21 cellular contexts compared by ENCODE assay signal in the genomic region with DNA sequence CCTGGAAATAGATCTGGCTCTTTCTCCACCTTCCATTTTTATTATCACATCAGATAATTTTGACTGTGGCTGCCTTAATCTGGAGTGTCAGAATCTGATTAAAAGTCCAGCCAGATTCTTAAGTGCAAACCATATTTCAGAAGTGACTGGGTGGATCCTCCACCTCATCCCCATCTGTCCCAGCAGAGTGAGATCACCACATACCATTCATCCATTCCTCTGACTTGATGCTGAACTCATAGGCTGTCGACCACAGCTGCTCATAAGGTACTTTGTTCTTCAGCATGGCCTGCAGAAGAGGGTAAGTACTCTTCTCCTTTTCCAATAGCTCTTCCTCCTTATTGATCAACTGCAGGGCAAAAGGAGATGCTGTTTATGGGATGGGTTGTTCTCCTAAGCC. TPM values are rescaled to one million over a fixed set of nuclear protein-coding genes. Genes with fewer than 3 reads are reported as not detected.
DNase-seq lines count a peak whose midpoint lies in the region; ATAC-seq, FAIRE-seq and TF ChIP-seq lines count a peak whose summit lies in the region.
"Had no signal": no experiment of that assay in that cellular context is flagged by ENCODE, and none has a peak within 500 bp of the region (broad histone marks: within the 10 kb centered on the region; RNA-seq: fewer than 3 reads in every experiment).

No MANE protein-coding gene starts in this region.

- dilution Hi-C loops in keratinocyte (cut with MboI; ENCODE audit: extremely low pct_ligation_motif_present, low sequenced_read_pairs), result no loop called here

- no peaks in the 10 kb centered on the region for H4K20me1 ChIP-seq in keratinocyte (ENCODE audit: control insufficient read depth, extremely low read depth, insufficient read depth, low read length)

- no peaks in the 10 kb centered on the region for H3K9me1 ChIP-seq in keratinocyte (ENCODE audit: control insufficient read depth, extremely low read depth, insufficient read depth, low read length)

- no peak overlapping the region for H2AFZ ChIP-seq in keratinocyte (ENCODE audit: control insufficient read depth, low read length)

- no peaks in the 10 kb centered on the region for H3K4me1 ChIP-seq in HEK293 (ENCODE audit: control insufficient read depth, insufficient read depth, low read length)
- H3K4me1 ChIP-seq in keratinocyte (ENCODE audit: control insufficient read depth, extremely low read depth, insufficient read depth, low read length), result no peaks in the 10 kb centered on the region
- H3K4me1 ChIP-seq: lower lobe of right lung had no signal

- H3K9ac ChIP-seq in keratinocyte (ENCODE audit: control insufficient read depth, extremely low read depth, insufficient read depth, low read length), result no peak overlapping the region

- no peak for TF ChIP-seq CTCF in HEK293 (tag by site-specific recombination; IDR thresholded peaks at IDR 0.05)
- no peak for TF ChIP-seq CTCF in astrocyte of the spinal cord (IDR thresholded peaks at IDR 0.05; ENCODE audit: low read depth, low read length)
- TF ChIP-seq CTCF in keratinocyte (optimal IDR thresholded peaks at IDR 0.05 in 1 of 3, IDR thresholded peaks at IDR 0.05 in 1 of 3, conservative IDR thresholded peaks at IDR 0.05 in 1 of 3; ENCODE audit: extremely low read depth in 1 of 3, insufficient read depth in 2 of 3, low read length in 3 of 3), result no peak

- POLR2A ChIA-PET in HEK293 (lab: Yijun Ruan, JAX), result no interaction called here

- no peaks in the 10 kb centered on the region for H3K79me2 ChIP-seq in keratinocyte (ENCODE audit: control insufficient read depth, insufficient read depth, low read length)

- no peaks in the 10 kb centered on the region for H3K27me3 ChIP-seq in keratinocyte (ENCODE audit: control insufficient read depth, extremely low read depth, insufficient read depth, low read length)

- H3K27ac ChIP-seq in HEK293 (ENCODE audit: extremely low read depth, low read depth, low read length), result no peak overlapping the region
- no peak overlapping the region for H3K27ac ChIP-seq in keratinocyte (ENCODE audit: control insufficient read depth, insufficient read depth, low read length)
- H3K27ac ChIP-seq: lower lobe of right lung had no signal

- CTCF ChIA-PET in HEK293 (lab: Yijun Ruan, JAX), result interaction anchor here (0.9 to 1.2 kb wide), 2 partner anchors 214 to 248 kb away, joined by 3 read pairs; no protein-coding TSS in a partner anchor

- H3K4me3 ChIP-seq in HEK293 (ENCODE audit: low read depth, low read length) (no peak overlapping the region), astrocyte of the spinal cord (ENCODE audit: low read depth, low read length) (no peak overlapping the region), keratinocyte (ENCODE audit: control insufficient read depth in 2 of 3, extremely low read depth in 1 of 3, insufficient read depth in 2 of 3, low read depth in 1 of 3, low read length in 3 of 3) (no peak overlapping the region)
- H3K4me3 ChIP-seq: lower lobe of right lung had no signal

- DNase-seq in AG08395 (ENCODE audit: low spot score) (peak; percentile 80), astrocyte of the spinal cord (ENCODE audit: low read depth, low spot score) (peak; percentile 28), keratinocyte (ENCODE audit: low read depth, low spot score) (no peak), pons (ENCODE audit: low spot score) (no peak)
- DNase-seq: activated CD4-positive, alpha-beta T cell treated with anti-CD3 and anti-CD28 coated beads, Interleukin-2, amount 10 ng/mL, durations not matched to agents 7 days and 5 days; activated naive CD4-positive, alpha-beta T cell treated with anti-CD3 and anti-CD28 coated beads, Interleukin-2, amount 50 U/mL, for 16 hours; activated T-cell treated with anti-CD3 and anti-CD28 coated beads for 4 hours; lower lobe of right lung; NCI-H187; NCI-H510A treated with DMSO at 0.1 percent for 48 hours; substantia nigra; T1000 had no signal

- FAIRE-seq in keratinocyte (lab: Jason Lieb, UNC), result peak; percentile 17
- FAIRE-seq: frontal cortex, G401.6, GM12892, H1 had no signal

- H3K4me2 ChIP-seq in keratinocyte (ENCODE audit: control insufficient read depth, extremely low read depth, insufficient read depth, low read depth, low read length), result no peak overlapping the region

- no peaks in the 10 kb centered on the region for H3K36me3 ChIP-seq in HEK293 (ENCODE audit: control insufficient read depth in 2 of 2, insufficient read depth in 1 of 2, low read length in 2 of 2)
- H3K36me3 ChIP-seq in keratinocyte (ENCODE audit: control insufficient read depth in 2 of 2, extremely low read depth in 1 of 2, insufficient read depth in 2 of 2, low read length in 2 of 2), result no peaks in the 10 kb centered on the region
- H3K36me3 ChIP-seq: lower lobe of right lung had no signal

- H3K9me3 ChIP-seq in HEK293 (ENCODE audit: control insufficient read depth, insufficient read depth, low read depth, low read length), result no peaks in the 10 kb centered on the region
- H3K9me3 ChIP-seq in keratinocyte (ENCODE audit: control insufficient read depth, low read depth, low read length), result no peaks in the 10 kb centered on the region
- H3K9me3 ChIP-seq: lower lobe of right lung had no signal

- ATAC-seq in GM19324 (IDR thresholded peaks at IDR 0.05; ENCODE audit: low FRiP score, unreplicated experiment), result no peak
- ATAC-seq in GM19397 (IDR thresholded peaks at IDR 0.05; ENCODE audit: unreplicated experiment), result no peak
- no peak for ATAC-seq in HG03025 (IDR thresholded peaks at IDR 0.05; ENCODE audit: low FRiP score, unreplicated experiment)
- ATAC-seq: lower lobe of right lung; natural killer cell treated with Interleukin-12 subunit alpha and Interleukin-12 subunit beta and Interleukin-15 and Interleukin-18, amount 100 ng/mL, for 72 hours had no signal

- in situ Hi-C loops in astrocyte of the spinal cord (cut with HindIII; ENCODE audit: low sequenced_read_pairs), result no loop called here

TF ChIP-seq in HEK293, 187 proteins besides CTCF, POLR2A, EP300 and RAD21:
- TF ChIP-seq ZBTB17 (tag by site-specific recombination; IDR thresholded peaks at IDR 0.05) (0 out of 2 replicates have a peak, but pooled peaks have one; percentile 30), ZNF292 (tag by site-specific recombination; IDR thresholded peaks at IDR 0.05; ENCODE audit: borderline replicate concordance, low read depth) (no peak)

RNA-seq across cellular contexts. Expression of a gene that starts 53.5 kb away (rescaled TPM):
- polyA plus RNA-seq in keratinocyte, result 1.00 to 1.4 TPM (median 1.2 TPM) in 3 replicates
- 0.41 TPM for polyA plus RNA-seq in keratinocyte (2011; ENCODE audit: low read depth)
- 0.77 and 0.92 TPM in 2 replicates for polyA plus RNA-seq in keratinocyte (2011; cell fraction: cytosol; rRNA removed)
- polyA plus RNA-seq in keratinocyte (2011; cell fraction: nucleus; rRNA removed), result 3.1 and 3.7 TPM in 2 replicates
- polyA plus RNA-seq in keratinocyte (2012; ENCODE audit: low replicate concordance), result 0.51 and 0.70 TPM in 2 replicates
- polyA minus RNA-seq in keratinocyte, result 0.30 to 3.0 TPM (median 1.2 TPM) in 3 replicates
- polyA minus RNA-seq in keratinocyte (2011; cell fraction: cytosol; rRNA and poly(A)+ RNA removed), result 0.77 TPM
- polyA minus RNA-seq in keratinocyte (2011; cell fraction: nucleus; rRNA and poly(A)+ RNA removed), result 0.95 and 1.6 TPM in 2 replicates

Comparison
In these comparisons a context has a peak if more than half of its experiments do, and no peak if none do; other contexts are left out.
1. DNase-seq: peak in AG08395 (single experiment) and astrocyte of the spinal cord (single experiment); none in keratinocyte (single experiment) and pons (single experiment).